9 cellular contexts compared by ENCODE assay signal in the genomic region with DNA sequence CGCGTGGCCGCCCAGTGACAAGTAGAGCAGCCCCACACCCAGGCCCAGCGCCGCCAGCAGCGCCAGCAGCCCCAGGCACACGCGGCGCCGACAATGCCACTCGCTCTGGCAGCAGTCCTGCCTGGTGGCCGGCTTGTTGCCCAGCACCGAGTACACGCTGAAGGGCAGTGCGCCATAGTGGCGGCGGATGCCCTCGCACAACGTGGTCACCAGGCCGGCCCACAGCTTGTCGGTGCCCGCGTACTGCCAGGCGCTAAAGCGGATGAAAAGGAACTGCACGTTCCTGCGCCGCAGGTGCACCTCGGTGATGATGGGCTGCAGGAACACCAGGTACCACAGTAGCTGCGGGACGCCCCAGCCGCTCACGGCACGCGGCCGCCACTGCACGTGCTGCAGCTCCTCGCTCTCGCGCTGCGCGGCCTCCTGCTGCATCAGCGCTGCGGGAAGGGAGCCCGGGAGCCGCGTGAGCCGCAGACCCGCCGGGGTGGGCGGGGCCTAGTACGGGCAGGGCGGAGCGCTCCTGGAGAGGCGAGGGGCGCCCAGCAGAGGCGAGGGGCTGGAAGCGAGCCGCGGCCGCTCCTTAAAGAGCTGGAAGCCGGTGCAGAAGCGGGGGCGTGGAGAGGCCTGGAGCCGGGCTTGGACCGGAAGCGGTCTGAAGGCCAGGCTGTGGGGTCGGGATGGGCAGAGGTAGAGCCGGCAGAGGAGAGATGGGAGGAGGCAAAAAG. TPM values are rescaled to one million over a fixed set of nuclear protein-coding genes. Genes with fewer than 3 reads are reported as not detected.
DNase-seq lines count a peak whose midpoint lies in the region; ATAC-seq, FAIRE-seq and TF ChIP-seq lines count a peak whose summit lies in the region.
"Had no signal": no experiment of that assay in that cellular context is flagged by ENCODE, and none has a peak within 500 bp of the region (broad histone marks: within the 10 kb centered on the region; RNA-seq: fewer than 3 reads in every experiment).

No MANE protein-coding gene starts in this region.

- FAIRE-seq in D721Med (lab: Jason Lieb, UNC) = no peak
- FAIRE-seq: A204.1 had no signal

- peak overlapping the region; percentile 28 for H3K27ac Mint-ChIP-seq in activated CD8-positive, alpha-beta memory T cell treated with anti-CD3 and anti-CD28 coated beads, Interleukin-2, amount 10 ng/mL, durations not matched to agents 7 days and 5 days
- H3K27ac Mint-ChIP-seq in naive thymus-derived CD4-positive, alpha-beta T cell = peak overlapping the region in 4 of 9 donors; percentile 54 to 68 (median 58)

- peaks cover 36% of the 10 kb centered on the region for H3K27me3 Mint-ChIP-seq in activated CD8-positive, alpha-beta memory T cell treated with anti-CD3 and anti-CD28 coated beads, Interleukin-2, amount 10 ng/mL, durations not matched to agents 7 days and 5 days
- peaks cover 6 to 37% (median 10%) of the 10 kb centered on the region in 5 donors for H3K27me3 Mint-ChIP-seq in naive thymus-derived CD4-positive, alpha-beta T cell

- peaks cover 0 to 2% (median under 1%) of the 10 kb centered on the region in 4 donors for H3K36me3 ChIP-seq in esophagus muscularis mucosa
- H3K36me3 ChIP-seq in naive thymus-derived CD4-positive, alpha-beta T cell (ENCODE audit: control insufficient read depth in 2 of 3, insufficient read depth in 3 of 3, low read length in 3 of 3) = no peaks in the 10 kb centered on the region
- H3K36me3 ChIP-seq in thymus (ENCODE audit: control insufficient read depth, insufficient read depth) = peaks cover under 1% of the 10 kb centered on the region

- no peaks in the 10 kb centered on the region for H3K9me3 Mint-ChIP-seq in activated CD8-positive, alpha-beta memory T cell treated with anti-CD3 and anti-CD28 coated beads, Interleukin-2, amount 10 ng/mL, durations not matched to agents 7 days and 5 days (ENCODE audit: low read depth)
- H3K9me3 Mint-ChIP-seq in naive thymus-derived CD4-positive, alpha-beta T cell = peaks cover 0 to 4% (median 0%) of the 10 kb centered on the region in 11 donors

- TF ChIP-seq CTCF in esophagus muscularis mucosa (IDR thresholded peaks at IDR 0.05) = no peak
- TF ChIP-seq CTCF in D721Med (IDR thresholded peaks at IDR 0.05; ENCODE audit: insufficient read depth, missing control alignments) = no peak

- peaks cover 5% of the 10 kb centered on the region for H3K36me3 Mint-ChIP-seq in activated CD8-positive, alpha-beta memory T cell treated with anti-CD3 and anti-CD28 coated beads, Interleukin-2, amount 10 ng/mL, durations not matched to agents 7 days and 5 days
- H3K36me3 Mint-ChIP-seq in naive thymus-derived CD4-positive, alpha-beta T cell = peaks cover 0 to 13% (median 0%) of the 10 kb centered on the region in 5 donors

- CTCF ChIA-PET in activated CD8-positive, alpha-beta memory T cell treated with anti-CD3 and anti-CD28 coated beads, Interleukin-2, amount 10 ng/mL, durations not matched to agents 7 days and 5 days (lab: Charles Lee) = interaction anchor here (0.8 to 1.9 kb wide), 8 partner anchors 10 to 94 kb away, joined by 3 to 6 read pairs (median 4); partner anchors contain the start of gene TRAPPC6A
- CTCF ChIA-PET in naive thymus-derived CD4-positive, alpha-beta T cell (lab: Charles Lee) = interaction anchor here (1.3 to 1.8 kb wide), 2 partner anchors 50 to 61 kb away, joined by 3 to 5 read pairs; no protein-coding TSS in a partner anchor

- H3K4me1 ChIP-seq in esophagus muscularis mucosa = peaks cover 23 to 35% (median 29%) of the 10 kb centered on the region in 4 donors
- H3K4me1 ChIP-seq in naive thymus-derived CD4-positive, alpha-beta T cell (ENCODE audit: control insufficient read depth in 2 of 2, insufficient read depth in 2 of 2, low read length in 2 of 2) = peaks cover 7 to 21% of the 10 kb centered on the region in 2 donors
- H3K4me1 ChIP-seq in thymus (ENCODE audit: control insufficient read depth, insufficient read depth, low read length) = peaks cover 16% of the 10 kb centered on the region

- POLR2A ChIA-PET in naive thymus-derived CD4-positive, alpha-beta T cell (lab: Charles Lee) = interaction anchor here (1.3 to 3.9 kb wide), 5 partner anchors 11 to 61 kb away, joined by 3 to 29 read pairs (median 7); partner anchors contain the start of genes BLOC1S3, PPP1R37 and TRAPPC6A

- intact Hi-C loops in esophagus muscularis mucosa (cut with DNase I) = no loop called here
- intact Hi-C loops in naive thymus-derived CD4-positive, alpha-beta T cell (cut with micrococcal nuclease) = loop anchor here in 1 of 2 donors (1.0 to 2.0 kb wide), 2 partner anchors 25 to 61 kb away; partner anchors contain the start of genes BLOC1S3, PPP1R37 and TRAPPC6A

- TF ChIP-seq POLR2A in esophagus muscularis mucosa (IDR thresholded peaks at IDR 0.05; ENCODE audit: low read depth) = no peak

- H3K4me3 Mint-ChIP-seq in activated CD8-positive, alpha-beta memory T cell treated with anti-CD3 and anti-CD28 coated beads, Interleukin-2, amount 10 ng/mL, durations not matched to agents 7 days and 5 days = peak overlapping the region; percentile 61
- peak overlapping the region; percentile 76 to 90 (median 82) for H3K4me3 Mint-ChIP-seq in naive thymus-derived CD4-positive, alpha-beta T cell

- H3K27me3 ChIP-seq in esophagus muscularis mucosa (peaks cover 0 to 79% (median 28%) of the 10 kb centered on the region in 4 donors), thymus (ENCODE audit: control insufficient read depth, insufficient read depth) (peaks cover 31% of the 10 kb centered on the region)
- H3K27me3 ChIP-seq in naive thymus-derived CD4-positive, alpha-beta T cell (ENCODE audit: control insufficient read depth in 2 of 2, insufficient read depth in 2 of 2, low read length in 2 of 2) = no peaks in the 10 kb centered on the region

- DNase-seq in DMS53 (lab: John Stamatoyannopoulos, UW) = peak; percentile 79
- DNase-seq in DMS53 treated with DMSO at 0.1 percent for 48 hours (lab: John Stamatoyannopoulos, UW; ENCODE audit: unreplicated experiment) = no peak
- DNase-seq in activated CD8-positive, alpha-beta memory T cell treated with anti-CD3 and anti-CD28 coated beads, Interleukin-2, amount 10 ng/mL, durations not matched to agents 7 days and 5 days = peak; percentile 45
- DNase-seq in esophagus muscularis mucosa (ENCODE audit: extremely low spot score) = no peak
- peak in 8 of 9 donors; percentile 29 to 48 (median 32) for DNase-seq in naive thymus-derived CD4-positive, alpha-beta T cell
- DNase-seq in D721Med (ENCODE audit: insufficient read length, low spot score) = no peak

- no peaks in the 10 kb centered on the region for H3K9me3 ChIP-seq in esophagus muscularis mucosa
- H3K9me3 ChIP-seq in naive thymus-derived CD4-positive, alpha-beta T cell (ENCODE audit: control insufficient read depth in 2 of 3, low read length in 3 of 3) = no peaks in the 10 kb centered on the region
- H3K9me3 ChIP-seq in thymus (ENCODE audit: control insufficient read depth) = no peaks in the 10 kb centered on the region

- ATAC-seq in activated CD8-positive, alpha-beta memory T cell treated with anti-CD3 and anti-CD28 coated beads, Interleukin-2, amount 10 ng/mL, durations not matched to agents 7 days and 5 days = peak; percentile 26
- ATAC-seq in naive thymus-derived CD4-positive, alpha-beta T cell = peak; percentile 43
- no peak for ATAC-seq in GM21737 (IDR thresholded peaks at IDR 0.05; ENCODE audit: unreplicated experiment)

- H3K4me3 ChIP-seq in esophagus muscularis mucosa = peak overlapping the region; percentile 32 to 52 (median 44)
- peak overlapping the region; percentile 51 for H3K4me3 ChIP-seq in naive thymus-derived CD4-positive, alpha-beta T cell (ENCODE audit: low read length)
- peak overlapping the region; percentile 45 for H3K4me3 ChIP-seq in thymus (ENCODE audit: low read length)

- WGBS in esophagus muscularis mucosa = 2% methylated on average over 44 of the region's 69 CpGs
- WGBS in thymus = 3% methylated on average over 69 of the region's 69 CpGs

- H3K27ac ChIP-seq in esophagus muscularis mucosa (replicated peaks in 1 of 4) = no peak overlapping the region
- no peak overlapping the region for H3K27ac ChIP-seq in naive thymus-derived CD4-positive, alpha-beta T cell (ENCODE audit: low read depth, low read length)
- H3K27ac ChIP-seq in thymus (ENCODE audit: low read depth) = no peak overlapping the region

- peaks cover 25% of the 10 kb centered on the region for H3K4me1 Mint-ChIP-seq in activated CD8-positive, alpha-beta memory T cell treated with anti-CD3 and anti-CD28 coated beads, Interleukin-2, amount 10 ng/mL, durations not matched to agents 7 days and 5 days
- peaks cover 14 to 28% (median 22%) of the 10 kb centered on the region in 7 donors for H3K4me1 Mint-ChIP-seq in naive thymus-derived CD4-positive, alpha-beta T cell

- TF ChIP-seq EP300 in esophagus muscularis mucosa (IDR thresholded peaks at IDR 0.05) = no peak

RNA-seq across cellular contexts. Expression of gene NKPD1, which starts 7.3 kb away (rescaled TPM):
- under 1 TPM; 0.14 to 0.18 TPM for total RNA-seq in activated CD8-positive, alpha-beta memory T cell treated with anti-CD3 and anti-CD28 coated beads, Interleukin-2, amount 10 ng/mL, durations not matched to agents 7 days and 5 days
- total RNA-seq in esophagus muscularis mucosa = under 1 TPM in 1 of 4 donors, not detected in 3; 0.26 TPM
- 1 to 10 TPM in 1 of 5 experiments, under 1 TPM in 4; 0.07 to 1.2 (median 0.73) TPM for total RNA-seq in naive thymus-derived CD4-positive, alpha-beta T cell
- under 1 TPM; 0.41 to 0.60 TPM for polyA plus RNA-seq in naive thymus-derived CD4-positive, alpha-beta T cell
- 0.59 TPM for polyA plus RNA-seq in thymus

RNA-seq across cellular contexts. Expression of gene TRAPPC6A, which starts 24.5 kb away (rescaled TPM):
- 10 to 100 TPM; 50.3 to 50.6 TPM for total RNA-seq in activated CD8-positive, alpha-beta memory T cell treated with anti-CD3 and anti-CD28 coated beads, Interleukin-2, amount 10 ng/mL, durations not matched to agents 7 days and 5 days
- total RNA-seq in esophagus muscularis mucosa = 10 to 100 TPM; 18.3 to 27.0 (median 19.4) TPM
- total RNA-seq in naive thymus-derived CD4-positive, alpha-beta T cell = 10 to 100 TPM; 44.6 to 61.9 (median 53.0) TPM
- 100 to 1,000 TPM; 173 to 174 TPM for polyA plus RNA-seq in naive thymus-derived CD4-positive, alpha-beta T cell
- polyA plus RNA-seq in thymus = 61.4 TPM

RNA-seq across cellular contexts. Expression of gene BLOC1S3, which starts 25.1 kb away (rescaled TPM):
- total RNA-seq in activated CD8-positive, alpha-beta memory T cell treated with anti-CD3 and anti-CD28 coated beads, Interleukin-2, amount 10 ng/mL, durations not matched to agents 7 days and 5 days = 10 to 100 TPM; 15.7 to 17.6 TPM
- 10 to 100 TPM in 3 of 4 donors, 1 to 10 TPM in 1; 5.4 to 21.9 (median 16.1) TPM for total RNA-seq in esophagus muscularis mucosa
- total RNA-seq in naive thymus-derived CD4-positive, alpha-beta T cell = 10 to 100 TPM; 13.7 to 24.9 (median 15.4) TPM
- 10 to 100 TPM in 1 of 2 donors, 1 to 10 TPM in 1; 6.9 to 17.4 TPM for polyA plus RNA-seq in naive thymus-derived CD4-positive, alpha-beta T cell
- 6.3 TPM for polyA plus RNA-seq in thymus

Comparison
In these comparisons a context has a peak if more than half of its experiments do, and no peak if none do; other contexts are left out.
1. DNase-seq: peak in DMS53 (single experiment), activated CD8-positive, alpha-beta memory T cell treated with anti-CD3 and anti-CD28 coated beads, Interleukin-2, amount 10 ng/mL, durations not matched to agents 7 days and 5 days (single experiment) and naive thymus-derived CD4-positive, alpha-beta T cell (8 of 9); none in DMS53 treated with DMSO at 0.1 percent for 48 hours (single experiment), esophagus muscularis mucosa (single experiment) and D721Med (single experiment).
2. Peak in every context shown above with its lines, with median percentiles within 50 percentile points of each other: H3K4me3 ChIP-seq.